ENCODE assay signal across 10 cellular contexts in the genomic region with DNA sequence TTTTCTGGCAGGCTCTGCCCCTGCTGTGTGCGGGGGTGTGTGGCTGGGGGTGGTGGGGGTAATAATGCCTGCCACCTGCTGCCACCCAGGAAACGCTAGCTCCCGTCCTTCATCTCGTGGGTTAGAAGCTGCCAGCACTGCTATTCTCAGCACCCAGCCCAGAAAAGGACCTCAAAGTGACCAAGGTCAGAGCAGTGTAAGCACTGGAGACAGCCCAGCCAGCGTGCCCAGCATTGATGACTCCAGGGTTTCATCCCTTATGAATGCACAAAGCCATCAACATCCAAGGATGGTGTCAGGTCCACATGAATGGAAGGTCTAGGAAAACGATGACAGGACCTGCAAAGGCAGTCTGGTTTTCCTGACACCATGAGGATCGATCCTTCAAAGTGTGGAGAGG. TPM values are rescaled to one million over a fixed set of nuclear protein-coding genes. Genes with fewer than 3 reads are reported as not detected.
DNase-seq lines count a peak whose midpoint lies in the region; ATAC-seq, FAIRE-seq and TF ChIP-seq lines count a peak whose summit lies in the region.
"Not testable (repeated sequence)": the region's sequence is repeated elsewhere in the genome, so short reads cannot be mapped to it uniquely, and the experiment has no call there.
"Had no signal": no experiment of that assay in that cellular context is flagged by ENCODE, and none has a peak within 500 bp of the region (broad histone marks: within the 10 kb centered on the region; RNA-seq: fewer than 3 reads in every experiment).

No MANE protein-coding gene starts in this region.

- H3K9me2 ChIP-seq in OCI-LY1 (ENCODE audit: low read depth, low read length), result not testable (repeated sequence)

- H3K4me2 ChIP-seq in OCI-LY1 (ENCODE audit: low read length), result peak overlapping the region; percentile 41; the same call in 1 of the 2 replicates
- H3K4me2 ChIP-seq in GM12878 (ENCODE audit: control insufficient read depth, insufficient read depth), result not testable (repeated sequence)

- not testable (repeated sequence) for TF ChIP-seq EP300 in GM12878 (IDR thresholded peaks at IDR 0.05; ENCODE audit: borderline replicate concordance in 1 of 2, control insufficient read depth in 1 of 2, low read depth in 2 of 2, low read length in 2 of 2)

- POLR2A ChIA-PET in GM12878 (lab: Charles Lee), result not testable (repeated sequence)

- not testable (repeated sequence) for H3F3A ChIP-seq in OCI-LY1 (ENCODE audit: insufficient read depth, low read length)

- H3K36me3 ChIP-seq in OCI-LY1 (ENCODE audit: insufficient read depth, low read length); GM12878 (ENCODE audit: control insufficient read depth in 2 of 2, insufficient read depth in 2 of 2, low read length in 1 of 2); pancreas: not testable (repeated sequence)
- peaks cover 0 to 82% (median 27%) of the 10 kb centered on the region in 6 donors for H3K36me3 ChIP-seq in spleen

- RAD21 ChIA-PET in GM12878 (lab: Charles Lee; ENCODE audit: unreplicated experiment), result not testable (repeated sequence)

- not testable (repeated sequence) for FAIRE-seq in GM12878 (lab: Jason Lieb, UNC); pancreas (lab: Jason Lieb, UNC)

- not testable (repeated sequence) for TF ChIP-seq RAD21 in GM12878 (IDR thresholded peaks at IDR 0.05; ENCODE audit: insufficient read depth, low read depth, low read length)

- TF ChIP-seq POLR2A in GM12878 (IDR thresholded peaks at IDR 0.05; ENCODE audit: low read depth, low read length); spleen (IDR thresholded peaks at IDR 0.05): not testable (repeated sequence)

- not testable (repeated sequence) for H3K79me2 ChIP-seq in OCI-LY1 (ENCODE audit: insufficient read depth, low read length); GM12878 (ENCODE audit: control insufficient read depth, insufficient read depth, low read length)

- H3K27me3 ChIP-seq in OCI-LY1 (ENCODE audit: insufficient read depth, low read length); GM12878 (replicated peaks in 1 of 2; ENCODE audit: control insufficient read depth in 2 of 2, insufficient read depth in 2 of 2, low read length in 1 of 2); dorsolateral prefrontal cortex; pancreas; spleen (replicated peaks in 1 of 7): not testable (repeated sequence)

- peak overlapping the region; percentile 5 for H3K4me3 ChIP-seq in OCI-LY1 (ENCODE audit: low read depth, low read length, poor library complexity, severe bottlenecking)
- not testable (repeated sequence) for H3K4me3 ChIP-seq in GM12878, dorsolateral prefrontal cortex, pancreas, spleen

- peak; percentile 28; the same call in 2 of the 3 replicates for ATAC-seq in GM12878
- ATAC-seq in pancreas, result peak; percentile 51 to 62 (median 56)

- SMC1A ChIA-PET in GM12878 (lab: Charles Lee; ENCODE audit: uncharacterized antibody, unreplicated experiment), result not testable (repeated sequence)

- 73% methylated on average over 4 of the region's 7 CpGs for WGBS in GM12878 (ENCODE audit: insufficient coverage, insufficient replicate concordance, low lambda C conversion rate, missing lambda C conversion rate)
- 28 to 41% methylated on average over 6 of the region's 7 CpGs for WGBS in pancreas, 2 donors
- 79 to 90% (median 84%) methylated on average over 3 to 6 of the region's 7 CpGs for WGBS in spleen, 5 donors

- H3K4me1 ChIP-seq in OCI-LY1 (ENCODE audit: insufficient read depth, low read length, severe bottlenecking) (peaks cover 25% of the 10 kb centered on the region), spleen (peaks cover 0 to 25% (median 2%) of the 10 kb centered on the region in 6 donors)
- H3K4me1 ChIP-seq in GM12878 (ENCODE audit: control insufficient read depth, insufficient read depth, low read length); pancreas: not testable (repeated sequence)

- DNase-seq in COLO668 (lab: John Stamatoyannopoulos, UW; ENCODE audit: unreplicated experiment) (peak; percentile 10), medulla oblongata (ENCODE audit: extremely low spot score) (peak; percentile 27), spleen (peak; percentile 47)
- not testable (repeated sequence) for DNase-seq in GM12878 (ENCODE audit: low read depth, low spot score); dorsolateral prefrontal cortex; pancreas

- intact Hi-C loops in GM12878 (cut with micrococcal nuclease; ENCODE audit: unreplicated experiment); dorsolateral prefrontal cortex (cut with DNase I); pancreas (cut with DNase I); spleen (cut with DNase I; ENCODE audit: low total_unique reads): not testable (repeated sequence)

- in situ Hi-C loops in GM12878 (cut with MboI), result not testable (repeated sequence)

- H4K20me1 ChIP-seq in OCI-LY1 (ENCODE audit: insufficient read depth, low read length); GM12878 (ENCODE audit: control insufficient read depth, insufficient read depth): not testable (repeated sequence)

- not testable (repeated sequence) for TF ChIP-seq CTCF in OCI-LY1 (IDR thresholded peaks at IDR 0.05; ENCODE audit: low read length); GM12878 (IDR thresholded peaks at IDR 0.05 in 2 of 3, conservative IDR thresholded peaks at IDR 0.05 in 1 of 3; ENCODE audit: control insufficient read depth in 2 of 3, extremely low read depth in 1 of 3, insufficient read depth in 1 of 3, low read depth in 3 of 3, low read length in 3 of 3); dorsolateral prefrontal cortex (IDR thresholded peaks at IDR 0.05 in 54 of 56, conservative IDR thresholded peaks at IDR 0.05 in 2 of 56; ENCODE audit: low read depth in 1 of 56, partially characterized antibody in 56 of 56); pancreas (IDR thresholded peaks at IDR 0.05); spleen (IDR thresholded peaks at IDR 0.05 in 8 of 11, conservative IDR thresholded peaks at IDR 0.05 in 3 of 11)

- not testable (repeated sequence) for H3K9me3 ChIP-seq in OCI-LY1 (ENCODE audit: low read length); GM12878 (replicated peaks; ENCODE audit: control insufficient read depth, insufficient read depth, low read length); pancreas; spleen

- H2AFZ ChIP-seq in OCI-LY1 (ENCODE audit: low read length); GM12878 (ENCODE audit: control insufficient read depth, low read depth, low read length): not testable (repeated sequence)

- H3K27ac ChIP-seq in OCI-LY1 (ENCODE audit: low read depth, low read length, poor library complexity, severe bottlenecking) (peak overlapping the region; percentile 79), dorsolateral prefrontal cortex (peak overlapping the region in 44 of 59 donors; percentile 4 to 81 (median 60)), pancreas (peak overlapping the region in 2 of 4 donors; percentile 26 to 60), spleen (peak overlapping the region in 3 of 8 donors; percentile 18 to 51 (median 41))
- not testable (repeated sequence) for H3K27ac ChIP-seq in GM12878 (ENCODE audit: control insufficient read depth, insufficient read depth)

- CTCF ChIA-PET in GM12878 (lab: Yijun Ruan, JAX), result not testable (repeated sequence)

- H3K9ac ChIP-seq in OCI-LY1 (ENCODE audit: low read length), result peak overlapping the region; percentile 34; the same call in 1 of the 2 replicates
- H3K9ac ChIP-seq in GM12878 (ENCODE audit: control insufficient read depth, insufficient read depth, low read length), result not testable (repeated sequence)

- BruUV-seq in GM12878 (replicated peaks; lab: Mats Ljungman, UMichigan), result not testable (repeated sequence)

RNA-seq across cellular contexts. Expression of a gene that starts 55.9 kb away (rescaled TPM):
- total RNA-seq in GM12878 (2013; cell fraction: nucleolus; rRNA removed), result not detected in 2 replicates
- 0.05 TPM in 1 of 2 replicates, not detected in the other for total RNA-seq in GM12878 (2014; rRNA removed)
- total RNA-seq in GM12878 (2014; rRNA removed; fragmentation: Illumina TruSeq; extraction: Trizol), result 0.09 TPM in 2 replicates
- 0.11 and 0.38 TPM in 2 replicates for total RNA-seq in GM12878 (2021)
- 0.45 TPM for polyA plus RNA-seq in GM12878 (2011; ENCODE audit: low read depth)
- polyA plus RNA-seq in GM12878 (2011; rRNA removed), result 0.10 and 0.15 TPM in 2 replicates
- 0.15 and 0.25 TPM in 2 replicates for polyA plus RNA-seq in GM12878 (2011; cell fraction: cytosol; rRNA removed)
- 0.07 and 0.12 TPM in 2 replicates for polyA plus RNA-seq in GM12878 (2011; cell fraction: nucleus; rRNA removed)
- polyA plus RNA-seq in GM12878 (2012), result 0.18 and 0.57 TPM in 2 replicates
- 0.22 and 0.32 TPM in 2 replicates for polyA plus RNA-seq in GM12878 (2014; fragmentation: Illumina TruSeq; extraction: Trizol)
- under 1 TPM; 0.44 to 0.85 TPM for polyA plus RNA-seq in GM12878 (2014; fragmentation: Nextera tagmentation; extraction: Ambion mirVana)
- 0.08 and 0.32 TPM in 2 replicates for polyA plus RNA-seq in GM12878 (2014; rRNA removed)
- polyA plus RNA-seq in GM12878 (2016; fragmentation: Nextera tagmentation; extraction: Ambion mirVana), result under 1 TPM; 0.40 to 0.43 TPM
- polyA minus RNA-seq in GM12878 (2011; rRNA and poly(A)+ RNA removed), result 0.21 and 0.29 TPM in 2 replicates
- polyA minus RNA-seq in GM12878 (2011; cell fraction: cytosol; rRNA and poly(A)+ RNA removed), result not detected in 2 replicates
- polyA minus RNA-seq in GM12878 (2011; cell fraction: nucleus; rRNA and poly(A)+ RNA removed), result not detected in 2 replicates
- total RNA-seq in dorsolateral prefrontal cortex, result 1 to 10 TPM in 26 of 120 experiments, under 1 TPM in 70, not detected in 24; 0.11 to 4.7 (median 0.61) TPM
- under 1 TPM in 5 of 6 donors, not detected in 1; 0.09 to 0.35 (median 0.12) TPM for total RNA-seq in pancreas
- polyA plus RNA-seq in pancreas, result under 1 TPM; 0.21 to 0.30 TPM
- under 1 TPM in 1 of 7 donors, not detected in 6; 0.14 TPM for total RNA-seq in spleen
- polyA plus RNA-seq in spleen, result under 1 TPM; 0.03 to 0.13 (median 0.04) TPM
- total RNA-seq: CD8-positive, alpha-beta memory T cell; G401; GM23248 had no signal
